Comparison of ENCODE assay signal across 1 cellular context in the genomic region with DNA sequence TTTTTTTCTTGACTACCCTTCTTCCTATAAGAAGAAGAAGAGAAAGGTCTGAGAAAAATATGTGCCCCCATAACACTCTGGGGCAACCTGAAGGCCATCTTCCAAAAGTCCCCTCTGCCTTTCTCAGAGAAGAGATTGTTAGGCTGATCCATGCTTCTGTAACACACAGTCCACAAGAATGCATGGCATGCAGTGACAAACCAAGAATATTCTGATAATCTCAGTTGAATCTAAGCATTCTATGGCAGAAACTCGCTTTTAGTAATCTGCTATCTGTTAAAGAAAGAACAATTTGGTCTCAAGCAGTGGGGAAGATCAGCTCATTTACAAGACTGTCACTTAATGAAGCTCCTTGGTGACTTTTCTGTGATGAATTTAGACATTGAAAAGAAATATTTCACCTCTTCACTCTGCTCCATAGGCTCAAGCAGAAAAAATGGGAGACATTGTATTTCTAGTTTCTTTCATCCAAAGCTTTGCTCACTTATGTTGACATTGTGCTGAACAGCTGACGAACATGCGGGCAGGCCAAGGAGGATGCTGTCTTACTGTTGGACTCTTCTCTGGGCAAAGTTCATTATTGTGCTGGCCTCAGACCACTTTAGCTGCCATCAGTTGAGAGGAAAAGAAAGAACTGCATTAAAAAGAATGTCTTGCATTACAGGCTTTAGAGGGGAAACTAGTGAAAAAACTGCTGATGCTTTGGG.
TF ChIP-seq lines count a peak whose summit lies in the region.

No MANE protein-coding gene starts in this region.

TF ChIP-seq in SK-N-SH treated with all-trans-retinoic acid at 6 μM for 48 hours, 23 proteins besides CTCF, POLR2A, EP300 and RAD21 (continued from another document):
- TF ChIP-seq, protein P1, sequence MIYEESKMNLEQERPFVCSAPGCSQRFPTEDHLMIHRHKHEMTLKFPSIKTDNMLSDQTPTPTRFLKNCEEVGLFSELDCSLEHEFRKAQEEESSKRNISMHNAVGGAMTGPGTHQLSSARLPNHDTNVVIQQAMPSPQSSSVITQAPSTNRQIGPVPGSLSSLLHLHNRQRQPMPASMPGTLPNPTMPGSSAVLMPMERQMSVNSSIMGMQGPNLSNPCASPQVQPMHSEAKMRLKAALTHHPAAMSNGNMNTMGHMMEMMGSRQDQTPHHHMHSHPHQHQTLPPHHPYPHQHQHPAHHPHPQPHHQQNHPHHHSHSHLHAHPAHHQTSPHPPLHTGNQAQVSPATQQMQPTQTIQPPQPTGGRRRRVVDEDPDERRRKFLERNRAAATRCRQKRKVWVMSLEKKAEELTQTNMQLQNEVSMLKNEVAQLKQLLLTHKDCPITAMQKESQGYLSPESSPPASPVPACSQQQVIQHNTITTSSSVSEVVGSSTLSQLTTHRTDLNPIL (CRISPR knock-in tag; IDR thresholded peaks at IDR 0.05; ENCODE audit: low read depth): no peak
- TF ChIP-seq, protein P2, sequence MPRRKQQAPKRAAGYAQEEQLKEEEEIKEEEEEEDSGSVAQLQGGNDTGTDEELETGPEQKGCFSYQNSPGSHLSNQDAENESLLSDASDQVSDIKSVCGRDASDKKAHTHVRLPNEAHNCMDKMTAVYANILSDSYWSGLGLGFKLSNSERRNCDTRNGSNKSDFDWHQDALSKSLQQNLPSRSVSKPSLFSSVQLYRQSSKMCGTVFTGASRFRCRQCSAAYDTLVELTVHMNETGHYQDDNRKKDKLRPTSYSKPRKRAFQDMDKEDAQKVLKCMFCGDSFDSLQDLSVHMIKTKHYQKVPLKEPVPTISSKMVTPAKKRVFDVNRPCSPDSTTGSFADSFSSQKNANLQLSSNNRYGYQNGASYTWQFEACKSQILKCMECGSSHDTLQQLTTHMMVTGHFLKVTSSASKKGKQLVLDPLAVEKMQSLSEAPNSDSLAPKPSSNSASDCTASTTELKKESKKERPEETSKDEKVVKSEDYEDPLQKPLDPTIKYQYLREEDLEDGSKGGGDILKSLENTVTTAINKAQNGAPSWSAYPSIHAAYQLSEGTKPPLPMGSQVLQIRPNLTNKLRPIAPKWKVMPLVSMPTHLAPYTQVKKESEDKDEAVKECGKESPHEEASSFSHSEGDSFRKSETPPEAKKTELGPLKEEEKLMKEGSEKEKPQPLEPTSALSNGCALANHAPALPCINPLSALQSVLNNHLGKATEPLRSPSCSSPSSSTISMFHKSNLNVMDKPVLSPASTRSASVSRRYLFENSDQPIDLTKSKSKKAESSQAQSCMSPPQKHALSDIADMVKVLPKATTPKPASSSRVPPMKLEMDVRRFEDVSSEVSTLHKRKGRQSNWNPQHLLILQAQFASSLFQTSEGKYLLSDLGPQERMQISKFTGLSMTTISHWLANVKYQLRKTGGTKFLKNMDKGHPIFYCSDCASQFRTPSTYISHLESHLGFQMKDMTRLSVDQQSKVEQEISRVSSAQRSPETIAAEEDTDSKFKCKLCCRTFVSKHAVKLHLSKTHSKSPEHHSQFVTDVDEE (CRISPR knock-in tag; IDR thresholded peaks at IDR 0.05): no peak
- TF ChIP-seq, protein P3, sequence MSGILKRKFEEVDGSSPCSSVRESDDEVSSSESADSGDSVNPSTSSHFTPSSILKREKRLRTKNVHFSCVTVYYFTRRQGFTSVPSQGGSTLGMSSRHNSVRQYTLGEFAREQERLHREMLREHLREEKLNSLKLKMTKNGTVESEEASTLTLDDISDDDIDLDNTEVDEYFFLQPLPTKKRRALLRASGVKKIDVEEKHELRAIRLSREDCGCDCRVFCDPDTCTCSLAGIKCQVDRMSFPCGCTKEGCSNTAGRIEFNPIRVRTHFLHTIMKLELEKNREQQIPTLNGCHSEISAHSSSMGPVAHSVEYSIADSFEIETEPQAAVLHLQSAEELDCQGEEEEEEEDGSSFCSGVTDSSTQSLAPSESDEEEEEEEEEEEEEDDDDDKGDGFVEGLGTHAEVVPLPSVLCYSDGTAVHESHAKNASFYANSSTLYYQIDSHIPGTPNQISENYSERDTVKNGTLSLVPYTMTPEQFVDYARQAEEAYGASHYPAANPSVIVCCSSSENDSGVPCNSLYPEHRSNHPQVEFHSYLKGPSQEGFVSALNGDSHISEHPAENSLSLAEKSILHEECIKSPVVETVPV (CRISPR knock-in tag; IDR thresholded peaks at IDR 0.05): no peak
- no peak for TF ChIP-seq PPARA (CRISPR knock-in tag; IDR thresholded peaks at IDR 0.05; ENCODE audit: borderline replicate concordance)
- no peak for TF ChIP-seq ZNF565 (CRISPR knock-in tag; conservative IDR thresholded peaks at IDR 0.05; ENCODE audit: low read depth)
